ENCODE assay signal across 20 cellular contexts in the genomic region with DNA sequence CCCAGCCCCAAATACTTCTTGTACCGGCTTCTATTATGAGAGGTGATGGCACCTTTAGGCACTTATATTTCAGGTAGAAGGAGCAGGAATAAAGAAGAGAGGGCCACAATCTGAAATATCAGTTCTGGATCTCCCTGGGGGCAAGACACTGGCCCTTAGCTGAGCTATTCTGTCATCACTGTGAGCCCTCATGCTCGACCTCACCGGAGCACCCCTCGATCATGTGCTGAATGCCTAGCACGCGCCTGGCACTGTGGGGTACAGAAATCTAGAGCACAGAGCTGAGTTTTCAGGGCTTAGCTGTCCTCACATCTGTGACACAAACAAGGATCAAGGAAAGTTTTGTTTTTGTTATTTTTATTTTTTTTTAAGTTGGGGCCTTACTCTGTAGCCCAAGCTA. TPM values are rescaled to one million over a fixed set of nuclear protein-coding genes. Genes with fewer than 3 reads are reported as not detected.
A peak's percentile ranks its signal among the peaks of the same experiment; 100 is the strongest.
DNase-seq lines count a peak whose midpoint lies in the region; ATAC-seq and TF ChIP-seq lines count a peak whose summit lies in the region.
"Had no signal": no experiment of that assay in that cellular context is flagged by ENCODE, and none has a peak within 500 bp of the region (broad histone marks: within the 10 kb centered on the region; RNA-seq: fewer than 3 reads in every experiment).

No MANE protein-coding gene starts in this region.

- peaks cover 36% of the 10 kb centered on the region for H3K4me1 Mint-ChIP-seq in activated CD4-positive, alpha-beta T cell treated with anti-CD3 and anti-CD28 coated beads, Interleukin-2, amount 10 ng/mL, durations not matched to agents 24 days and 14 days
- peaks cover 13 to 17% (median 17%) of the 10 kb centered on the region in 3 donors for H3K4me1 Mint-ChIP-seq in CD8-positive, alpha-beta memory T cell
- peaks cover 17% of the 10 kb centered on the region for H3K4me1 Mint-ChIP-seq in progenitor cell of endocrine pancreas (ENCODE audit: low read depth)

- no peak for TF ChIP-seq POLR2A in esophagus squamous epithelium (IDR thresholded peaks at IDR 0.05)

- peak; percentile 7 for DNase-seq in activated CD4-positive, alpha-beta T cell treated with anti-CD3 and anti-CD28 coated beads for 1 hour
- DNase-seq in activated CD4-positive, alpha-beta T cell treated with anti-CD3 and anti-CD28 coated beads, Interleukin-2, amount 10 ng/mL, durations not matched to agents 24 days and 14 days: no peak
- DNase-seq in CD8-positive, alpha-beta memory T cell: no peak
- DNase-seq in esophagus squamous epithelium (lab: John Stamatoyannopoulos, UW): no peak
- no peak for DNase-seq in progenitor cell of endocrine pancreas (ENCODE audit: low spot score, unreplicated experiment)
- DNase-seq in NCI-H774 (lab: John Stamatoyannopoulos, UW): no peak
- DNase-seq: 8988T; activated CD4-positive, alpha-beta T cell treated with anti-CD3 and anti-CD28 coated beads for 48 hours; heart right ventricle; Kasumi-1; NCI-H1930; NCI-H748 treated with DMSO at 0.1 percent for 48 hours; stimulated activated CD4-positive, alpha-beta T cell treated with anti-CD3 and anti-CD28 coated beads, Interleukin-1b, Interleukin-23, amount 100 ng/mL, for 48 hours; SW 1271 had no signal

- no peak overlapping the region for H3K27ac ChIP-seq in CD8-positive, alpha-beta memory T cell (ENCODE audit: low read depth, low read length)
- peak overlapping the region; percentile 29 to 94 (median 54) for H3K27ac ChIP-seq in esophagus squamous epithelium
- H3K27ac ChIP-seq: cardiac muscle cell, prostate gland had no signal

- POLR2A ChIA-PET in CD8-positive, alpha-beta memory T cell (lab: Charles Lee): interaction anchor here (0.6 to 1.6 kb wide), 3 partner anchors 49 to 616 kb away, joined by 3 to 7 read pairs (median 5); no protein-coding TSS in a partner anchor

- no peak overlapping the region for H3K4me3 ChIP-seq in CD8-positive, alpha-beta memory T cell (ENCODE audit: low read length)
- no peak overlapping the region for H3K4me3 ChIP-seq in esophagus squamous epithelium
- H3K4me3 ChIP-seq: cardiac muscle cell, heart right ventricle, prostate gland had no signal

- no peak overlapping the region for H3K27ac Mint-ChIP-seq in activated CD4-positive, alpha-beta T cell treated with anti-CD3 and anti-CD28 coated beads, Interleukin-2, amount 10 ng/mL, durations not matched to agents 24 days and 14 days
- H3K27ac Mint-ChIP-seq in CD8-positive, alpha-beta memory T cell: peak overlapping the region in 6 of 8 donors; percentile 24 to 96 (median 76)
- H3K27ac Mint-ChIP-seq in progenitor cell of endocrine pancreas: no peak overlapping the region

- ATAC-seq in SK-N-SH treated with all-trans-retinoic acid at 6 μM for 48 hours: no peak
- ATAC-seq in HG03045 (IDR thresholded peaks at IDR 0.05; ENCODE audit: unreplicated experiment): no peak
- ATAC-seq: heart right ventricle, left lobe of liver had no signal

- H3K4me3 Mint-ChIP-seq in activated CD4-positive, alpha-beta T cell treated with anti-CD3 and anti-CD28 coated beads, Interleukin-2, amount 10 ng/mL, durations not matched to agents 24 days and 14 days: no peak overlapping the region
- peak overlapping the region in 4 of 7 donors; percentile 29 to 85 (median 59) for H3K4me3 Mint-ChIP-seq in CD8-positive, alpha-beta memory T cell
- H3K4me3 Mint-ChIP-seq in progenitor cell of endocrine pancreas (ENCODE audit: low read depth): peak overlapping the region; percentile 22

- no peaks in the 10 kb centered on the region for H3K36me3 ChIP-seq in CD8-positive, alpha-beta memory T cell (ENCODE audit: insufficient read depth, low read length)
- no peaks in the 10 kb centered on the region for H3K36me3 ChIP-seq in esophagus squamous epithelium
- H3K36me3 ChIP-seq: cardiac muscle cell, heart right ventricle, prostate gland had no signal

- CTCF ChIA-PET in CD8-positive, alpha-beta memory T cell (lab: Charles Lee): no interaction called here

- 84 to 86% methylated on average over 6 of the region's 6 CpGs for WGBS in esophagus squamous epithelium, 2 donors

- no peaks in the 10 kb centered on the region for H3K4me1 ChIP-seq in CD8-positive, alpha-beta memory T cell (ENCODE audit: insufficient read depth, low read length)
- H3K4me1 ChIP-seq in esophagus squamous epithelium: peaks cover 3 to 40% (median 20%) of the 10 kb centered on the region in 3 donors
- H3K4me1 ChIP-seq: prostate gland had no signal

- H3K27me3 ChIP-seq in CD8-positive, alpha-beta memory T cell (ENCODE audit: insufficient read depth, low read length, poor library complexity, severe bottlenecking): no peaks in the 10 kb centered on the region
- H3K27me3 ChIP-seq in esophagus squamous epithelium: no peaks in the 10 kb centered on the region
- H3K27me3 ChIP-seq: heart right ventricle had no signal

- peaks cover 11% of the 10 kb centered on the region for H3K9me3 Mint-ChIP-seq in activated CD4-positive, alpha-beta T cell treated with anti-CD3 and anti-CD28 coated beads, Interleukin-2, amount 10 ng/mL, durations not matched to agents 24 days and 14 days
- H3K9me3 Mint-ChIP-seq in CD8-positive, alpha-beta memory T cell: peaks cover 0 to 3% (median under 1%) of the 10 kb centered on the region in 5 donors
- peaks cover 19% of the 10 kb centered on the region for H3K9me3 Mint-ChIP-seq in progenitor cell of endocrine pancreas (ENCODE audit: low read depth)

- TF ChIP-seq CTCF in esophagus squamous epithelium (IDR thresholded peaks at IDR 0.05) (no peak), progenitor cell of endocrine pancreas (IDR thresholded peaks at IDR 0.05; ENCODE audit: unreplicated experiment) (no peak)

- peaks cover 14% of the 10 kb centered on the region for H3K27me3 Mint-ChIP-seq in activated CD4-positive, alpha-beta T cell treated with anti-CD3 and anti-CD28 coated beads, Interleukin-2, amount 10 ng/mL, durations not matched to agents 24 days and 14 days
- H3K27me3 Mint-ChIP-seq in CD8-positive, alpha-beta memory T cell: peaks cover 0 to 1% of the 10 kb centered on the region in 2 donors
- peaks cover 2% of the 10 kb centered on the region for H3K27me3 Mint-ChIP-seq in progenitor cell of endocrine pancreas

- H3K9me3 ChIP-seq in CD8-positive, alpha-beta memory T cell (ENCODE audit: low read length): no peaks in the 10 kb centered on the region
- H3K9me3 ChIP-seq in esophagus squamous epithelium: no peaks in the 10 kb centered on the region
- H3K9me3 ChIP-seq: prostate gland had no signal

- intact Hi-C loops in activated CD4-positive, alpha-beta T cell treated with anti-CD3 and anti-CD28 coated beads, Interleukin-2, amount 10 ng/mL, durations not matched to agents 24 days and 14 days (cut with micrococcal nuclease): no loop called here
- intact Hi-C loops in esophagus squamous epithelium (cut with DNase I): no loop called here

- H3K36me3 Mint-ChIP-seq in activated CD4-positive, alpha-beta T cell treated with anti-CD3 and anti-CD28 coated beads, Interleukin-2, amount 10 ng/mL, durations not matched to agents 24 days and 14 days (ENCODE audit: low read depth): peaks cover 4% of the 10 kb centered on the region
- H3K36me3 Mint-ChIP-seq in CD8-positive, alpha-beta memory T cell: peaks cover 0 to under 1% (median 0%) of the 10 kb centered on the region in 3 donors
- no peaks in the 10 kb centered on the region for H3K36me3 Mint-ChIP-seq in progenitor cell of endocrine pancreas (ENCODE audit: insufficient read depth)

TF ChIP-seq in SK-N-SH treated with all-trans-retinoic acid at 6 μM for 48 hours, 23 proteins besides CTCF, POLR2A, EP300 and RAD21 (continues in another document):
- TF ChIP-seq, protein P1, sequence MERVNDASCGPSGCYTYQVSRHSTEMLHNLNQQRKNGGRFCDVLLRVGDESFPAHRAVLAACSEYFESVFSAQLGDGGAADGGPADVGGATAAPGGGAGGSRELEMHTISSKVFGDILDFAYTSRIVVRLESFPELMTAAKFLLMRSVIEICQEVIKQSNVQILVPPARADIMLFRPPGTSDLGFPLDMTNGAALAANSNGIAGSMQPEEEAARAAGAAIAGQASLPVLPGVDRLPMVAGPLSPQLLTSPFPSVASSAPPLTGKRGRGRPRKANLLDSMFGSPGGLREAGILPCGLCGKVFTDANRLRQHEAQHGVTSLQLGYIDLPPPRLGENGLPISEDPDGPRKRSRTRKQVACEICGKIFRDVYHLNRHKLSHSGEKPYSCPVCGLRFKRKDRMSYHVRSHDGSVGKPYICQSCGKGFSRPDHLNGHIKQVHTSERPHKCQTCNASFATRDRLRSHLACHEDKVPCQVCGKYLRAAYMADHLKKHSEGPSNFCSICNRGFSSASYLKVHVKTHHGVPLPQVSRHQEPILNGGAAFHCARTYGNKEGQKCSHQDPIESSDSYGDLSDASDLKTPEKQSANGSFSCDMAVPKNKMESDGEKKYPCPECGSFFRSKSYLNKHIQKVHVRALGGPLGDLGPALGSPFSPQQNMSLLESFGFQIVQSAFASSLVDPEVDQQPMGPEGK (CRISPR knock-in tag; IDR thresholded peaks at IDR 0.05; ENCODE audit: borderline replicate concordance): no peak
- TF ChIP-seq ZC3H10 (CRISPR knock-in tag; IDR thresholded peaks at IDR 0.05) (no peak), TCF4 (CRISPR knock-in tag; IDR thresholded peaks at IDR 0.05; ENCODE audit: borderline replicate concordance) (no peak), ISL1 (CRISPR knock-in tag; IDR thresholded peaks at IDR 0.05) (no peak), ZNF70 (CRISPR knock-in tag; IDR thresholded peaks at IDR 0.05) (no peak)

RNA-seq across cellular contexts. Expression of a gene that starts 7.6 kb away (rescaled TPM):
- total RNA-seq in activated CD4-positive, alpha-beta T cell treated with anti-CD3 and anti-CD28 coated beads, Interleukin-2, amount 10 ng/mL, durations not matched to agents 24 days and 14 days: 88.8 and 90.5 TPM in 2 replicates
- 10 to 100 TPM; 10.5 to 10.6 TPM for total RNA-seq in CD8-positive, alpha-beta memory T cell
- 75.9 TPM for polyA plus RNA-seq in CD8-positive, alpha-beta memory T cell
- total RNA-seq in esophagus squamous epithelium (10 to 100 TPM; 29.7 to 90.2 (median 40.9) TPM), progenitor cell of endocrine pancreas (2.1 and 2.6 TPM in 2 replicates)
- total RNA-seq: cardiac muscle cell had no signal
- polyA plus RNA-seq: cardiac muscle cell had no signal

RNA-seq across cellular contexts. Expression of a gene that starts 56.6 kb away (rescaled TPM):
- total RNA-seq in activated CD4-positive, alpha-beta T cell treated with anti-CD3 and anti-CD28 coated beads, Interleukin-2, amount 10 ng/mL, durations not matched to agents 24 days and 14 days: 8.6 and 11.5 TPM in 2 replicates
- total RNA-seq in CD8-positive, alpha-beta memory T cell: 10 to 100 TPM; 13.2 to 17.1 TPM
- 37.2 TPM for polyA plus RNA-seq in CD8-positive, alpha-beta memory T cell
- 10 to 100 TPM in 1 of 4 donors, 1 to 10 TPM in 3; 4.3 to 23.5 (median 8.5) TPM for total RNA-seq in esophagus squamous epithelium
- 0.69 and 0.86 TPM in 2 replicates for total RNA-seq in progenitor cell of endocrine pancreas
- total RNA-seq: neural crest cell had no signal

Comparison
In these comparisons a context has a peak if more than half of its experiments do, and no peak if none do; other contexts are left out.
1. H3K27ac Mint-ChIP-seq: peak in CD8-positive, alpha-beta memory T cell (6 of 8); none in activated CD4-positive, alpha-beta T cell treated with anti-CD3 and anti-CD28 coated beads, Interleukin-2, amount 10 ng/mL, durations not matched to agents 24 days and 14 days (single experiment) and progenitor cell of endocrine pancreas (single experiment).